ENCODE assay signal across 30 cellular contexts in genomic region chr6:6863957-6864639, GRCh38.
"Had no signal": no experiment of that assay in that cellular context is flagged by ENCODE, and none has a peak within 500 bp of the region (broad histone marks: within the 10 kb centered on the region; RNA-seq: fewer than 3 reads in every experiment).

No MANE protein-coding gene starts in this region.

- H3K9me3 Mint-ChIP-seq: immature natural killer cell; naive B cell; natural killer cell treated with Interleukin-12 subunit alpha and Interleukin-12 subunit beta and Interleukin-15 and Interleukin-18, amount 100 ng/mL, for 72 hours; stimulated activated naive CD8-positive, alpha-beta T cell treated with anti-CD3 and anti-CD28 coated beads, Interleukin-15, amount 100 ng/mL, for 72 hours had no signal

- DNase-seq: cortex of kidney; dorsolateral prefrontal cortex; effector CD4-positive, alpha-beta T cell; esophagus squamous epithelium; foreskin melanocyte; glutamatergic neuron; heart right ventricle; hippocampal formation; immature natural killer cell; islet precursor cell; kidney glomerular epithelial cell; left ventricle myocardium superior; lower lobe of right lung; naive B cell; stimulated activated CD4-positive, alpha-beta T cell treated with anti-CD3 and anti-CD28 coated beads, Interleukin-12 subunit alpha, Interleukin-12 subunit beta, amount 100 ng/mL, for 4 hours; stimulated activated CD4-positive, alpha-beta T cell treated with anti-CD3 and anti-CD28 coated beads, Interleukin-1b, Interleukin-23, amount 100 ng/mL, for 48 hours; stimulated activated CD4-positive, alpha-beta T cell treated with anti-CD3 and anti-CD28 coated beads, Interleukin-4, amount 100 ng/mL, for 1 hour; stimulated activated CD8-positive, alpha-beta memory T cell treated with anti-CD3 and anti-CD28 coated beads, Interleukin-4, amount 100 ng/mL, for 48 hours; stimulated activated naive CD4-positive, alpha-beta T cell; stimulated activated naive CD8-positive, alpha-beta T cell treated with anti-CD3 and anti-CD28 coated beads, Interleukin-15, amount 100 ng/mL, for 72 hours had no signal

- ATAC-seq: heart right ventricle; left ventricle myocardium superior; lower lobe of right lung; natural killer cell treated with Interleukin-12 subunit alpha and Interleukin-12 subunit beta and Interleukin-15 and Interleukin-18, amount 100 ng/mL, for 72 hours; right lobe of liver; stimulated activated naive CD8-positive, alpha-beta T cell treated with anti-CD3 and anti-CD28 coated beads, Interleukin-15, amount 100 ng/mL, for 72 hours had no signal

- H3K27me3 Mint-ChIP-seq: naive B cell, progenitor cell of endocrine pancreas, type B pancreatic cell had no signal

- H3K4me1 ChIP-seq: parathyroid adenoma, suprapubic skin had no signal

- H3K4me1 Mint-ChIP-seq: immature natural killer cell, naive B cell had no signal

- H3K36me3 Mint-ChIP-seq: immature natural killer cell; naive B cell; natural killer cell treated with Interleukin-12 subunit alpha and Interleukin-12 subunit beta and Interleukin-15 and Interleukin-18, amount 100 ng/mL, for 72 hours; type B pancreatic cell had no signal

- H3K9ac ChIP-seq: parathyroid adenoma had no signal

- H3K4me3 Mint-ChIP-seq: immature natural killer cell; naive B cell; natural killer cell treated with Interleukin-12 subunit alpha and Interleukin-12 subunit beta and Interleukin-15 and Interleukin-18, amount 100 ng/mL, for 72 hours; neural crest cell; stimulated activated naive CD8-positive, alpha-beta T cell treated with anti-CD3 and anti-CD28 coated beads, Interleukin-15, amount 100 ng/mL, for 72 hours; type B pancreatic cell had no signal

- H3K4me3 ChIP-seq: dorsolateral prefrontal cortex, esophagus squamous epithelium, heart right ventricle, lower lobe of right lung, right lobe of liver, smooth muscle cell, suprapubic skin had no signal

- H3K27ac Mint-ChIP-seq: immature natural killer cell; natural killer cell treated with Interleukin-12 subunit alpha and Interleukin-12 subunit beta and Interleukin-15 and Interleukin-18, amount 100 ng/mL, for 72 hours; progenitor cell of endocrine pancreas; stimulated activated naive CD8-positive, alpha-beta T cell treated with anti-CD3 and anti-CD28 coated beads, Interleukin-15, amount 100 ng/mL, for 72 hours had no signal

- H3K9me3 ChIP-seq: esophagus squamous epithelium, heart right ventricle, lower lobe of right lung, neutrophil, right lobe of liver, suprapubic skin had no signal

- H3K27me3 ChIP-seq: esophagus squamous epithelium, heart right ventricle, neutrophil, right lobe of liver, suprapubic skin had no signal

- H3K27ac ChIP-seq: dorsolateral prefrontal cortex, epithelial cell of prostate, esophagus squamous epithelium, heart right ventricle, lower lobe of right lung, neutrophil, parathyroid adenoma, right lobe of liver, suprapubic skin had no signal

- H3K36me3 ChIP-seq: esophagus squamous epithelium, heart right ventricle, lower lobe of right lung, neutrophil, right lobe of liver, suprapubic skin had no signal
